In genomic region chr2:207767461-207768167, GRCh38 we compare ENCODE assay signal across 8 cellular contexts. TPM values are rescaled to one million over a fixed set of nuclear protein-coding genes. Genes with fewer than 3 reads are reported as not detected.
A peak's percentile ranks its signal among the peaks of the same experiment; 100 is the strongest.
DNase-seq lines count a peak whose midpoint lies in the region; ATAC-seq and TF ChIP-seq lines count a peak whose summit lies in the region.

No MANE protein-coding gene starts in this region.

- peak; percentile 7 for DNase-seq in GM12865 (ENCODE audit: low read depth)
- DNase-seq in Peyer's patch: peak in 2 of 3 donors; percentile 83 to 84
- peak; percentile 46 to 55 for DNase-seq in erythroblast (lab: John Stamatoyannopoulos, UW)
- no peak for DNase-seq in natural killer cell
- DNase-seq in SJCRH30: no peak
- DNase-seq in NCI-H2171 treated with DMSO at 0.1 percent for 48 hours (lab: John Stamatoyannopoulos, UW): no peak
- DNase-seq in AML-193 (lab: John Stamatoyannopoulos, UW): no peak

- peak overlapping the region; percentile 90 for H3K4me3 Mint-ChIP-seq in natural killer cell

- H3K4me1 Mint-ChIP-seq in natural killer cell: peaks cover 32 to 37% of the 10 kb centered on the region in 2 donors

- peak overlapping the region; percentile 48 to 72 for H3K27ac Mint-ChIP-seq in natural killer cell

- H3K9me3 ChIP-seq in Peyer's patch: no peaks in the 10 kb centered on the region
- H3K9me3 ChIP-seq in SJCRH30 (replicated peaks): no peaks in the 10 kb centered on the region

- H3K4me1 ChIP-seq in Peyer's patch: peaks cover 0 to 49% (median 10%) of the 10 kb centered on the region in 4 donors
- H3K4me1 ChIP-seq in SJCRH30: no peaks in the 10 kb centered on the region

- TF ChIP-seq POLR2A in Peyer's patch (IDR thresholded peaks at IDR 0.05) (no peak), erythroblast (IDR thresholded peaks at IDR 0.05; ENCODE audit: low read length) (no peak)

- ATAC-seq in natural killer cell (no peak), GM18511 (IDR thresholded peaks at IDR 0.05; ENCODE audit: unreplicated experiment) (no peak)

- no peaks in the 10 kb centered on the region for H3K9me3 Mint-ChIP-seq in natural killer cell

- no peak for TF ChIP-seq CTCF in GM12865 (IDR thresholded peaks at IDR 0.05; ENCODE audit: insufficient read depth, low read depth, low read length, missing control alignments)
- peak in 3 of 6 experiments; percentile 41 to 61 (median 56) for TF ChIP-seq CTCF in Peyer's patch (IDR thresholded peaks at IDR 0.05)
- no peak for TF ChIP-seq CTCF in natural killer cell (IDR thresholded peaks at IDR 0.05)

- H3K27me3 ChIP-seq in Peyer's patch (no peaks in the 10 kb centered on the region), SJCRH30 (no peaks in the 10 kb centered on the region)

- peaks cover 14 to 26% of the 10 kb centered on the region in 2 donors for H3K27me3 Mint-ChIP-seq in natural killer cell (ENCODE audit: low read depth in 2 of 2)

- H3K36me3 Mint-ChIP-seq in natural killer cell: no peaks in the 10 kb centered on the region

- H3K36me3 ChIP-seq in Peyer's patch (peaks cover 0 to 20% (median 0%) of the 10 kb centered on the region in 3 donors), SJCRH30 (no peaks in the 10 kb centered on the region)

- intact Hi-C loops in natural killer cell (cut with micrococcal nuclease): no loop called here

- H3K4me3 ChIP-seq in GM12865 (ENCODE audit: low read depth, low read length) (no peak overlapping the region), Peyer's patch (peak overlapping the region; percentile 81 to 95 (median 86)), SJCRH30 (no peak overlapping the region)

- H3K27ac ChIP-seq in Peyer's patch (peak overlapping the region; percentile 66 to 97 (median 92)), SJCRH30 (no peak overlapping the region)

RNA-seq across cellular contexts. Expression of gene FZD5, which starts 2.1 kb away (rescaled TPM):
- total RNA-seq in Peyer's patch (10 to 100 TPM; 11.6 to 81.4 (median 63.8) TPM), natural killer cell (1 to 10 TPM in 1 of 3 donors, under 1 TPM in 2; 0.38 to 1.0 (median 0.42) TPM)
- 4.2 and 4.3 TPM in 2 replicates for total RNA-seq in SJCRH30 (2014; rRNA removed; shearing (Covaris generic))

RNA-seq across cellular contexts. Expression of gene CCNYL1, which starts 56.2 kb away (rescaled TPM):
- total RNA-seq in Peyer's patch (10 to 100 TPM; 11.6 to 22.6 (median 18.4) TPM), natural killer cell (10 to 100 TPM in 2 of 3 donors, 1 to 10 TPM in 1; 7.9 to 11.7 (median 10.2) TPM)
- total RNA-seq in SJCRH30 (2014; rRNA removed; shearing (Covaris generic)): 6.5 and 7.1 TPM in 2 replicates

Comparison
In these comparisons a context has a peak if more than half of its experiments do, and no peak if none do; other contexts are left out.
1. DNase-seq: peak in GM12865 (single experiment), Peyer's patch (2 of 3) and erythroblast (2 of 2); none in natural killer cell (single experiment), SJCRH30 (0 of 2), NCI-H2171 treated with DMSO at 0.1 percent for 48 hours (single experiment) and AML-193 (0 of 2).
2. H3K4me3 ChIP-seq: peak in Peyer's patch (4 of 4); none in GM12865 (single experiment) and SJCRH30 (single experiment).